Comparison of ENCODE assay signal across 10 cellular contexts in the genomic region with DNA sequence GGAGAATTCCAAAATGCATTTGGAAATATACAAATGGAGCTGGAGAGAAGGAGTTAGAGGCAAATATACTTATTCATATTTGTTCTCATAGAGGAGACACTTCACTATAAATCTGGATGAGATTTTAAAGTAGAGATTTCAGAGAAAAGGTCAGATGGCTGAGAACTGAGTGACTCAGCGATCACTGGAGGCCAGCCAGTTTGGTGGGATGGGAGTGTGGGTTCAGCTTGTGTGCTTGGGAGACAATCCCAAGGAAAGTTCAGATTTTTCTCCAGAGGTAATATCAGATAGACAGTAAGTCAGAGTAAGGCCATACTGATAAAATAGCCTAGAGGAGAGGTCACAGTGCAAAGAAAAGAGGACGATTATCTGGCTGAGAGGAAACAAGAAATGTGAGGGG.
DNase-seq lines count a peak whose midpoint lies in the region; ATAC-seq and TF ChIP-seq lines count a peak whose summit lies in the region.
"Had no signal": no experiment of that assay in that cellular context is flagged by ENCODE, and none has a peak within 500 bp of the region (broad histone marks: within the 10 kb centered on the region; RNA-seq: fewer than 3 reads in every experiment).

No MANE protein-coding gene starts in this region.

- CTCF ChIA-PET in HEK293T (lab: Yijun Ruan, JAX), result no interaction called here

- peaks cover 29% of the 10 kb centered on the region for H3K4me1 ChIP-seq in GM23248 (ENCODE audit: insufficient read depth)
- H3K4me1 ChIP-seq in adrenal gland (replicated peaks in 1 of 2), result peaks cover 24 to 40% of the 10 kb centered on the region in 2 donors

- DNase-seq in GM23248 (peak; percentile 71), adrenal gland (peak; percentile 82 to 90 (median 87)), cardiac septum (ENCODE audit: low spot score) (peak; percentile 81), skeletal muscle cell (ENCODE audit: low read depth) (peak; percentile 67), HEK293T (ENCODE audit: extremely low spot score) (no peak), 8988T (no peak)
- DNase-seq: activated CD4-positive, alpha-beta T cell treated with anti-CD3 and anti-CD28 coated beads, Interleukin-2, amount 10 ng/mL, durations not matched to agents 7 days and 5 days; SHP77 had no signal

- in situ Hi-C loops in GM23248 (cut with MboI), result no loop called here

- no peak overlapping the region for H3K4me3 ChIP-seq in GM23248
- H3K4me3 ChIP-seq in adrenal gland, result no peak overlapping the region
- H3K4me3 ChIP-seq in skeletal muscle cell (ENCODE audit: low read depth, low read length), result no peak overlapping the region

- H3K79me2 ChIP-seq in GM23248 (ENCODE audit: insufficient read depth), result peaks cover 57% of the 10 kb centered on the region

- H3K36me3 ChIP-seq in GM23248 (ENCODE audit: low read depth) (no peaks in the 10 kb centered on the region), adrenal gland (replicated peaks in 1 of 2) (no peaks in the 10 kb centered on the region)

- no peak for TF ChIP-seq POLR2A in adrenal gland (IDR thresholded peaks at IDR 0.05)

- 17 to 24% methylated on average over 2 of the region's 2 CpGs for WGBS in GM23248 (ENCODE audit: low coverage in 1 of 2, low lambda C conversion rate in 2 of 2, missing lambda C conversion rate in 2 of 2), 2 experiments
- WGBS in adrenal gland, 4 donors, result 20 to 24% (median 23%) methylated on average over 2 of the region's 2 CpGs

- no peak overlapping the region for H2AFZ ChIP-seq in GM23248

- H3K27ac ChIP-seq in GM23248 (peak overlapping the region; percentile 38), adrenal gland (peak overlapping the region in 3 of 5 donors; percentile 22 to 64 (median 50))

- H3K27me3 ChIP-seq in GM23248 (replicated peaks; ENCODE audit: insufficient read depth) (no peaks in the 10 kb centered on the region), adrenal gland (no peaks in the 10 kb centered on the region)

- peak overlapping the region; percentile 19 for H3K4me2 ChIP-seq in GM23248 (ENCODE audit: unreplicated experiment)

- no peaks in the 10 kb centered on the region for H3K9me3 ChIP-seq in GM23248 (ENCODE audit: low read depth)
- no peaks in the 10 kb centered on the region for H3K9me3 ChIP-seq in adrenal gland (replicated peaks in 1 of 3)

- H3F3A ChIP-seq in GM23248 (ENCODE audit: insufficient read depth), result peaks cover 28% of the 10 kb centered on the region

- no peaks in the 10 kb centered on the region for H4K20me1 ChIP-seq in GM23248 (ENCODE audit: insufficient read depth)

- no peak overlapping the region for H3K9ac ChIP-seq in GM23248

- TF ChIP-seq CTCF in adrenal gland (IDR thresholded peaks at IDR 0.05), result no peak

- POLR2A ChIA-PET in HEK293T (lab: Yijun Ruan, JAX), result no interaction called here

- H3K9me2 ChIP-seq in GM23248 (ENCODE audit: insufficient read depth), result no peaks in the 10 kb centered on the region

- intact Hi-C loops in adrenal gland (cut with DNase I), result no loop called here
- intact Hi-C loops in cardiac septum (cut with DNase I), result loop anchor here (5.0 to 10.0 kb wide), 2 partner anchors 66 to 226 kb away; partner anchors contain the start of gene MDFIC

- ATAC-seq in GM18498 (IDR thresholded peaks at IDR 0.05; ENCODE audit: unreplicated experiment) (no peak), GM18873 (IDR thresholded peaks at IDR 0.05; ENCODE audit: low FRiP score, unreplicated experiment) (no peak)

TF ChIP-seq in HEK293T, 16 proteins besides CTCF, POLR2A, EP300 and RAD21:
- no peak for TF ChIP-seq LEF1 (IDR thresholded peaks at IDR 0.05; ENCODE audit: borderline replicate concordance)
- no peak for TF ChIP-seq HDGF (IDR thresholded peaks at IDR 0.05; ENCODE audit: borderline replicate concordance)
- TF ChIP-seq, protein P1, sequence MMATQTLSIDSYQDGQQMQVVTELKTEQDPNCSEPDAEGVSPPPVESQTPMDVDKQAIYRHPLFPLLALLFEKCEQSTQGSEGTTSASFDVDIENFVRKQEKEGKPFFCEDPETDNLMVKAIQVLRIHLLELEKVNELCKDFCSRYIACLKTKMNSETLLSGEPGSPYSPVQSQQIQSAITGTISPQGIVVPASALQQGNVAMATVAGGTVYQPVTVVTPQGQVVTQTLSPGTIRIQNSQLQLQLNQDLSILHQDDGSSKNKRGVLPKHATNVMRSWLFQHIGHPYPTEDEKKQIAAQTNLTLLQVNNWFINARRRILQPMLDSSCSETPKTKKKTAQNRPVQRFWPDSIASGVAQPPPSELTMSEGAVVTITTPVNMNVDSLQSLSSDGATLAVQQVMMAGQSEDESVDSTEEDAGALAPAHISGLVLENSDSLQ (IDR thresholded peaks at IDR 0.05), result no peak
- no peak for TF ChIP-seq FOXA1 (IDR thresholded peaks at IDR 0.05)
- TF ChIP-seq ARNT (IDR thresholded peaks at IDR 0.05), result no peak

Comparison
In these comparisons a context has a peak if more than half of its experiments do, and no peak if none do; other contexts are left out.
1. DNase-seq: peak in GM23248 (single experiment), adrenal gland (7 of 7), cardiac septum (single experiment) and skeletal muscle cell (single experiment); none in HEK293T (single experiment) and 8988T (single experiment).